ENCODE assay signal across 19 cellular contexts in genomic region chr18:22493255-22493654, GRCh38.
DNase-seq lines count a peak whose midpoint lies in the region; ATAC-seq and TF ChIP-seq lines count a peak whose summit lies in the region.
"Had no signal": no experiment of that assay in that cellular context is flagged by ENCODE, and none has a peak within 500 bp of the region (broad histone marks: within the 10 kb centered on the region; RNA-seq: fewer than 3 reads in every experiment).

No MANE protein-coding gene starts in this region.

- H3K23ac ChIP-seq in trophoblast cell (ENCODE audit: low read length), result no peak overlapping the region

- H4K91ac ChIP-seq in trophoblast cell (ENCODE audit: low read depth, low read length), result no peak overlapping the region

- no peak overlapping the region for H3K18ac ChIP-seq in trophoblast cell (ENCODE audit: low read length)

- peaks cover 0 to 20% (median 4%) of the 10 kb centered on the region in 5 donors for H3K27me3 Mint-ChIP-seq in naive thymus-derived CD4-positive, alpha-beta T cell

- DNase-seq in trophoblast cell (no peak), Peyer's patch (no peak), nucleus accumbens (lab: John Stamatoyannopoulos, UW) (no peak)
- DNase-seq in naive thymus-derived CD4-positive, alpha-beta T cell, result no peak
- DNase-seq: CD8-positive, alpha-beta T cell; DMS 273 treated with DMSO at 0.1 percent for 48 hours; NCI-H1092 treated with DMSO at 0.1 percent for 48 hours; NCI-H187; NCI-H2171; NCI-H446 treated with DMSO at 0.1 percent for 48 hours; NCI-H748 treated with DMSO at 0.1 percent for 48 hours; Right ventricle myocardium superior had no signal

- H3K4me3 Mint-ChIP-seq in naive thymus-derived CD4-positive, alpha-beta T cell, result no peak overlapping the region
- H3K4me3 Mint-ChIP-seq: B cell; CD8-positive, alpha-beta T cell had no signal

- H3K4ac ChIP-seq in trophoblast cell (ENCODE audit: low read depth, low read length), result no peak overlapping the region

- H3K36me3 ChIP-seq in HEK293 (ENCODE audit: control insufficient read depth in 2 of 2, insufficient read depth in 1 of 2, low read length in 2 of 2), result no peaks in the 10 kb centered on the region
- no peaks in the 10 kb centered on the region for H3K36me3 ChIP-seq in trophoblast cell (ENCODE audit: control insufficient read depth in 1 of 2, insufficient read depth in 2 of 2, low read length in 2 of 2)
- no peaks in the 10 kb centered on the region for H3K36me3 ChIP-seq in Peyer's patch
- H3K36me3 ChIP-seq in naive thymus-derived CD4-positive, alpha-beta T cell (ENCODE audit: control insufficient read depth in 2 of 3, insufficient read depth in 3 of 3, low read length in 3 of 3), result no peaks in the 10 kb centered on the region

- H3K4me1 ChIP-seq in HEK293 (ENCODE audit: control insufficient read depth, insufficient read depth, low read length), result peaks cover 12% of the 10 kb centered on the region
- H3K4me1 ChIP-seq in trophoblast cell (ENCODE audit: control insufficient read depth in 1 of 2, insufficient read depth in 2 of 2, low read length in 2 of 2), result peaks cover 4 to 6% of the 10 kb centered on the region in 2 experiments
- H3K4me1 ChIP-seq in Peyer's patch, result peaks cover 0 to 15% (median 0%) of the 10 kb centered on the region in 4 donors
- H3K4me1 ChIP-seq in naive thymus-derived CD4-positive, alpha-beta T cell (ENCODE audit: control insufficient read depth in 2 of 2, insufficient read depth in 2 of 2, low read length in 2 of 2), result no peaks in the 10 kb centered on the region

- intact Hi-C loops in naive thymus-derived CD4-positive, alpha-beta T cell (cut with micrococcal nuclease), result no loop called here

- no peak overlapping the region for H2BK120ac ChIP-seq in trophoblast cell (ENCODE audit: insufficient read depth, low read length, poor library complexity)

- H2AK5ac ChIP-seq in trophoblast cell (ENCODE audit: low read length), result no peak overlapping the region

- no peaks in the 10 kb centered on the region for H3K79me2 ChIP-seq in trophoblast cell (ENCODE audit: control insufficient read depth, insufficient read depth, low read length, poor library complexity)

- H4K8ac ChIP-seq in trophoblast cell (ENCODE audit: low read depth, low read length), result no peak overlapping the region

- no peak overlapping the region for H2AFZ ChIP-seq in trophoblast cell (ENCODE audit: insufficient read depth, low read length, poor library complexity)

- no peak overlapping the region for H4K12ac ChIP-seq in trophoblast cell (ENCODE audit: low read depth, low read length)

- H3K27me3 ChIP-seq in trophoblast cell (ENCODE audit: insufficient read depth, low read length) (no peaks in the 10 kb centered on the region), Peyer's patch (no peaks in the 10 kb centered on the region)
- no peaks in the 10 kb centered on the region for H3K27me3 ChIP-seq in naive thymus-derived CD4-positive, alpha-beta T cell (ENCODE audit: control insufficient read depth in 2 of 2, insufficient read depth in 2 of 2, low read length in 2 of 2)

- H3K9ac ChIP-seq in trophoblast cell (ENCODE audit: low read length), result no peak overlapping the region

- ATAC-seq in naive thymus-derived CD4-positive, alpha-beta T cell, result no peak
- ATAC-seq: CD8-positive, alpha-beta T cell; GM12878; Panc1; SK-N-SH treated with all-trans-retinoic acid at 6 μM for 48 hours had no signal

- H3K14ac ChIP-seq in trophoblast cell (ENCODE audit: low read length), result no peak overlapping the region

- peak in 1 of 2 donors; percentile 6 for TF ChIP-seq POLR2A in Peyer's patch (IDR thresholded peaks at IDR 0.05)

- TF ChIP-seq CTCF in C4-2B (conservative IDR thresholded peaks at IDR 0.05) (no peak), HEK293 (tag by site-specific recombination; IDR thresholded peaks at IDR 0.05) (no peak), VCaP (conservative IDR thresholded peaks at IDR 0.05) (no peak), Peyer's patch (IDR thresholded peaks at IDR 0.05) (no peak)

- CTCF ChIA-PET in HEK293 (lab: Yijun Ruan, JAX), result interaction anchor here (0.7 to 2.2 kb wide), 8 partner anchors 8 to 87 kb away, joined by 3 to 13 read pairs (median 3); no protein-coding TSS in a partner anchor
- CTCF ChIA-PET in naive thymus-derived CD4-positive, alpha-beta T cell (lab: Charles Lee), result no interaction called here

- H3K27ac ChIP-seq in C4-2B, result peak overlapping the region; percentile 65; the same call in 1 of the 2 replicates
- peak overlapping the region; percentile 65 for H3K27ac ChIP-seq in HEK293 (ENCODE audit: extremely low read depth, low read depth, low read length)
- H3K27ac ChIP-seq in VCaP, result peak overlapping the region; percentile 52
- peak overlapping the region; percentile 40 for H3K27ac ChIP-seq in trophoblast cell (ENCODE audit: low read depth, low read length)
- peak overlapping the region in 2 of 4 donors; percentile 71 to 82 for H3K27ac ChIP-seq in Peyer's patch
- no peak overlapping the region for H3K27ac ChIP-seq in naive thymus-derived CD4-positive, alpha-beta T cell (ENCODE audit: low read depth, low read length)

- peaks cover 0 to 4% (median 0%) of the 10 kb centered on the region in 5 donors for H3K36me3 Mint-ChIP-seq in naive thymus-derived CD4-positive, alpha-beta T cell
- H3K36me3 Mint-ChIP-seq: CD8-positive, alpha-beta T cell had no signal

- H3K79me1 ChIP-seq in trophoblast cell (ENCODE audit: low read length), result no peaks in the 10 kb centered on the region

- POLR2A ChIA-PET in HEK293 (lab: Yijun Ruan, JAX), result interaction anchor here (1.3 kb wide), 1 partner anchor 11 kb away, joined by 4 read pairs; no protein-coding TSS in a partner anchor
- POLR2A ChIA-PET in naive thymus-derived CD4-positive, alpha-beta T cell (lab: Charles Lee), result no interaction called here

- H3K9me3 ChIP-seq in HEK293 (ENCODE audit: control insufficient read depth, insufficient read depth, low read depth, low read length) (no peaks in the 10 kb centered on the region), trophoblast cell (ENCODE audit: insufficient read depth, low read depth, low read length) (no peaks in the 10 kb centered on the region), Peyer's patch (no peaks in the 10 kb centered on the region)
- no peaks in the 10 kb centered on the region for H3K9me3 ChIP-seq in naive thymus-derived CD4-positive, alpha-beta T cell (ENCODE audit: control insufficient read depth in 2 of 3, low read length in 3 of 3)

- H2BK12ac ChIP-seq in trophoblast cell (ENCODE audit: low read length), result no peak overlapping the region

- no peak overlapping the region for H3K4me2 ChIP-seq in trophoblast cell (ENCODE audit: low read length)

- H3K9me3 Mint-ChIP-seq in naive thymus-derived CD4-positive, alpha-beta T cell, result peaks cover 0 to 28% (median 9%) of the 10 kb centered on the region in 11 donors

- no peaks in the 10 kb centered on the region for H3K4me1 Mint-ChIP-seq in naive thymus-derived CD4-positive, alpha-beta T cell
- H3K4me1 Mint-ChIP-seq: B cell had no signal

- H3K27ac Mint-ChIP-seq in naive thymus-derived CD4-positive, alpha-beta T cell, result no peak overlapping the region
- H3K27ac Mint-ChIP-seq: B cell; CD8-positive, alpha-beta T cell had no signal

- H2BK5ac ChIP-seq in trophoblast cell (ENCODE audit: low read depth, low read length, poor library complexity), result no peak overlapping the region

- H3K4me3 ChIP-seq in HEK293 (ENCODE audit: low read depth, low read length) (no peak overlapping the region), trophoblast cell (ENCODE audit: low read depth, low read length) (no peak overlapping the region), Peyer's patch (no peak overlapping the region)
- no peak overlapping the region for H3K4me3 ChIP-seq in naive thymus-derived CD4-positive, alpha-beta T cell (ENCODE audit: low read length)
- H3K4me3 ChIP-seq: GM12878 had no signal

TF ChIP-seq in HEK293, 187 proteins besides CTCF, POLR2A, EP300 and RAD21 (continues in another document):
- TF ChIP-seq ZSCAN4 (tag by site-specific recombination; IDR thresholded peaks at IDR 0.05), result peak; percentile 84
- 0 out of 2 replicates have a peak, but pooled peaks have one; percentile 36 for TF ChIP-seq ZNF148 (tag by site-specific recombination; IDR thresholded peaks at IDR 0.05; ENCODE audit: borderline replicate concordance)
- no peak for TF ChIP-seq EGR2 (tag by site-specific recombination; IDR thresholded peaks at IDR 0.05; ENCODE audit: low read depth)
- TF ChIP-seq ZNF488 (tag by site-specific recombination; IDR thresholded peaks at IDR 0.05), result 0 out of 2 replicates have a peak, but pooled peaks have one; percentile 59
- no peak for TF ChIP-seq ZNF837 (tag by site-specific recombination; IDR thresholded peaks at IDR 0.05)
